Comparison of ENCODE assay signal across 9 cellular contexts in genomic region chr6:113591896-113592827, GRCh38.
DNase-seq lines count a peak whose midpoint lies in the region; ATAC-seq, FAIRE-seq and TF ChIP-seq lines count a peak whose summit lies in the region.
"Had no signal": no experiment of that assay in that cellular context is flagged by ENCODE, and none has a peak within 500 bp of the region (broad histone marks: within the 10 kb centered on the region; RNA-seq: fewer than 3 reads in every experiment).

No MANE protein-coding gene starts in this region.

- H3K4me3 ChIP-seq in LNCaP clone FGC (ENCODE audit: low read depth, low read length): no peak overlapping the region
- H3K4me3 ChIP-seq in bronchial epithelial cell (ENCODE audit: low read depth, low read length): no peak overlapping the region
- H3K4me3 ChIP-seq in prostate gland: no peak overlapping the region

- H3K36me3 ChIP-seq in bronchial epithelial cell (ENCODE audit: control insufficient read depth, insufficient read depth, low read length) (no peaks in the 10 kb centered on the region), prostate gland (no peaks in the 10 kb centered on the region)

- no peak overlapping the region for H3K27ac ChIP-seq in prostate gland
- H3K27ac ChIP-seq: epithelial cell of prostate had no signal

- WGBS in prostate gland: 78% methylated on average over 2 of the region's 2 CpGs

- ATAC-seq in GM21529 (IDR thresholded peaks at IDR 0.05; ENCODE audit: unreplicated experiment) (peak; percentile 67), HG03139 (IDR thresholded peaks at IDR 0.05; ENCODE audit: unreplicated experiment) (no peak), GM18873 (IDR thresholded peaks at IDR 0.05; ENCODE audit: low FRiP score, unreplicated experiment) (no peak)

- H3K27me3 ChIP-seq in bronchial epithelial cell (ENCODE audit: control insufficient read depth, insufficient read depth, low read length) (no peaks in the 10 kb centered on the region), prostate gland (replicated peaks; ENCODE audit: insufficient read depth) (no peaks in the 10 kb centered on the region)

- intact Hi-C loops in prostate gland (cut with DNase I): no loop called here

- TF ChIP-seq CTCF in LNCaP clone FGC (IDR thresholded peaks at IDR 0.05; ENCODE audit: control insufficient read depth, extremely low read depth, insufficient read depth) (no peak), bronchial epithelial cell (IDR thresholded peaks at IDR 0.05; ENCODE audit: insufficient read depth, low read length, severe bottlenecking) (no peak), prostate gland (IDR thresholded peaks at IDR 0.05) (no peak)

- H3K9me3 ChIP-seq in prostate gland: no peaks in the 10 kb centered on the region

- no peak for FAIRE-seq in bronchial epithelial cell (lab: Jason Lieb, UNC)

- no peak for TF ChIP-seq POLR2A in prostate gland (IDR thresholded peaks at IDR 0.05)

- peaks cover 2% of the 10 kb centered on the region for H3K4me1 ChIP-seq in prostate gland (replicated peaks)

- DNase-seq in LNCaP clone FGC (ENCODE audit: low read depth): peak; percentile 32
- DNase-seq in bronchial epithelial cell (ENCODE audit: low read depth): peak; percentile 61
- DNase-seq in prostate gland (ENCODE audit: low spot score): peak; percentile 66
- DNase-seq in NCI-H524 (lab: John Stamatoyannopoulos, UW): no peak
- DNase-seq in activated effector memory CD4-positive, alpha-beta T cell treated with anti-CD3 and anti-CD28 coated beads, Interleukin-2, amount 50 U/mL, for 16 hours: no peak

Comparison
In these comparisons a context has a peak if more than half of its experiments do, and no peak if none do; other contexts are left out.
1. DNase-seq: peak in LNCaP clone FGC (single experiment), bronchial epithelial cell (single experiment) and prostate gland (single experiment); none in NCI-H524 (0 of 2) and activated effector memory CD4-positive, alpha-beta T cell treated with anti-CD3 and anti-CD28 coated beads, Interleukin-2, amount 50 U/mL, for 16 hours (single experiment).